9 cellular contexts compared by ENCODE assay signal in genomic region chr1:25700124-25700523, GRCh38.
A peak's percentile ranks its signal among the peaks of the same experiment; 100 is the strongest.
DNase-seq lines count a peak whose midpoint lies in the region; ATAC-seq and TF ChIP-seq lines count a peak whose summit lies in the region.
"Had no signal": no experiment of that assay in that cellular context is flagged by ENCODE, and none has a peak within 500 bp of the region (broad histone marks: within the 10 kb centered on the region; RNA-seq: fewer than 3 reads in every experiment).

No MANE protein-coding gene starts in this region.

- no peak for TF ChIP-seq POLR2A in breast epithelium (IDR thresholded peaks at IDR 0.05)

- ATAC-seq in aorta (ENCODE audit: low FRiP score) = peak; percentile 31

- H3K9me3 ChIP-seq in breast epithelium (no peaks in the 10 kb centered on the region), mammary epithelial cell (replicated peaks; ENCODE audit: insufficient read depth, low read length) (no peaks in the 10 kb centered on the region), osteoblast (ENCODE audit: low read depth, low read length) (no peaks in the 10 kb centered on the region), aorta (ENCODE audit: control insufficient read depth, low read length) (no peaks in the 10 kb centered on the region)
- no peaks in the 10 kb centered on the region for H3K9me3 ChIP-seq in CD4-positive, alpha-beta memory T cell (ENCODE audit: control insufficient read depth in 1 of 2, low read length in 2 of 2)

- no peak overlapping the region for H2AFZ ChIP-seq in mammary epithelial cell (ENCODE audit: low read depth, low read length)
- H2AFZ ChIP-seq in osteoblast (ENCODE audit: low read length) = no peak overlapping the region

- H3K27me3 ChIP-seq in breast epithelium (no peaks in the 10 kb centered on the region), mammary epithelial cell (ENCODE audit: insufficient read depth, low read length) (no peaks in the 10 kb centered on the region), osteoblast (ENCODE audit: insufficient read depth, low read length) (no peaks in the 10 kb centered on the region), aorta (ENCODE audit: control insufficient read depth in 1 of 2, insufficient read depth in 2 of 2, low read length in 1 of 2) (no peaks in the 10 kb centered on the region)
- H3K27me3 ChIP-seq in CD4-positive, alpha-beta memory T cell (ENCODE audit: insufficient read depth, low read length) = no peaks in the 10 kb centered on the region

- H3K27ac Mint-ChIP-seq in CD4-positive, alpha-beta memory T cell = peak overlapping the region in 1 of 7 donors; percentile 20

- H3K79me2 ChIP-seq in mammary epithelial cell (ENCODE audit: insufficient read depth, low read length) = no peaks in the 10 kb centered on the region
- H3K79me2 ChIP-seq in osteoblast (ENCODE audit: insufficient read depth, low read length) = no peaks in the 10 kb centered on the region

- no peak overlapping the region for H3K4me3 ChIP-seq in breast epithelium
- H3K4me3 ChIP-seq in mammary epithelial cell (replicated peaks in 1 of 3; ENCODE audit: insufficient read depth in 1 of 3, low read depth in 2 of 3, low read length in 3 of 3) = no peak overlapping the region
- no peak overlapping the region for H3K4me3 ChIP-seq in osteoblast (ENCODE audit: insufficient read depth, low read length)
- H3K4me3 ChIP-seq in aorta (ENCODE audit: low read length in 2 of 2) = no peak overlapping the region
- H3K4me3 ChIP-seq in CD4-positive, alpha-beta memory T cell (ENCODE audit: low read length in 2 of 2) = no peak overlapping the region

- no TSS peak for BruUV-seq in mammary epithelial cell (replicated peaks; lab: Mats Ljungman, UMichigan)

- no peaks in the 10 kb centered on the region for H4K20me1 ChIP-seq in mammary epithelial cell (ENCODE audit: insufficient read depth, low read length)
- H4K20me1 ChIP-seq in osteoblast (ENCODE audit: insufficient read depth, low read length) = no peaks in the 10 kb centered on the region

- H3K4me2 ChIP-seq in mammary epithelial cell (ENCODE audit: insufficient read depth, low read depth, low read length) (no peak overlapping the region), osteoblast (ENCODE audit: insufficient read depth, low read length) (no peak overlapping the region)

- in situ Hi-C loops in mammary epithelial cell (cut with MboI; ENCODE audit: low sequenced_read_pairs in 2 of 2) = no loop called here

- H3K27ac ChIP-seq in breast epithelium (peak overlapping the region; percentile 19 to 66), mammary epithelial cell (ENCODE audit: insufficient read depth, low read depth, low read length) (no peak overlapping the region), osteoblast (ENCODE audit: low read depth, low read length) (peak overlapping the region; percentile 29), aorta (ENCODE audit: low read depth in 1 of 2, low read length in 2 of 2) (no peak overlapping the region)
- H3K27ac ChIP-seq in CD4-positive, alpha-beta memory T cell (ENCODE audit: low read depth, low read length) = no peak overlapping the region

- WGBS in mammary epithelial cell (ENCODE audit: low coverage, missing lambda C conversion rate) = 43% methylated on average over 3 of the region's 3 CpGs
- WGBS in aorta, 2 donors = 17% methylated on average over 3 of the region's 3 CpGs

- H3K4me1 ChIP-seq in breast epithelium = peaks cover 0 to 6% of the 10 kb centered on the region in 2 donors
- peaks cover 11% of the 10 kb centered on the region for H3K4me1 ChIP-seq in mammary epithelial cell (ENCODE audit: insufficient read depth, low read length)
- H3K4me1 ChIP-seq in osteoblast (ENCODE audit: insufficient read depth, low read length) = peaks cover 41% of the 10 kb centered on the region
- H3K4me1 ChIP-seq in aorta (ENCODE audit: control insufficient read depth in 1 of 2, insufficient read depth in 2 of 2, low read length in 2 of 2) = peaks cover 3 to 4% of the 10 kb centered on the region in 2 donors
- peaks cover 38% of the 10 kb centered on the region for H3K4me1 ChIP-seq in CD4-positive, alpha-beta memory T cell (ENCODE audit: insufficient read depth, low read length)

- POLR2A ChIA-PET in CD4-positive, alpha-beta memory T cell (lab: Charles Lee; ENCODE audit: partially characterized antibody) = no interaction called here

- H3K36me3 ChIP-seq in breast epithelium (no peaks in the 10 kb centered on the region), mammary epithelial cell (ENCODE audit: insufficient read depth, low read length) (no peaks in the 10 kb centered on the region), osteoblast (ENCODE audit: insufficient read depth, low read length) (no peaks in the 10 kb centered on the region), aorta (ENCODE audit: control insufficient read depth in 1 of 2, insufficient read depth in 2 of 2, low read length in 1 of 2) (no peaks in the 10 kb centered on the region)
- no peaks in the 10 kb centered on the region for H3K36me3 ChIP-seq in CD4-positive, alpha-beta memory T cell (ENCODE audit: insufficient read depth, low read length)

- dilution Hi-C loops in mammary epithelial cell (cut with HindIII; ENCODE audit: low sequenced_read_pairs) = no loop called here

- H3K36me3 Mint-ChIP-seq in CD4-positive, alpha-beta memory T cell = peaks cover 0 to 7% of the 10 kb centered on the region in 2 donors

- intact Hi-C loops in breast epithelium (cut with DNase I; ENCODE audit: low total_unique reads) = no loop called here
- intact Hi-C loops in mammary epithelial cell (cut with micrococcal nuclease) = no loop called here
- intact Hi-C loops in aorta (cut with DNase I) = loop anchor here in 1 of 2 donors (10.0 kb wide), 1 partner anchor 85 kb away; no protein-coding TSS in a partner anchor
- intact Hi-C loops in CD4-positive, alpha-beta memory T cell (cut with micrococcal nuclease) = no loop called here

- DNase-seq in breast epithelium (ENCODE audit: low spot score in 2 of 2) (no peak), mammary epithelial cell (no peak), globus pallidus (ENCODE audit: low spot score) (peak; percentile 45), osteoblast (ENCODE audit: insufficient read length, low spot score, missing footprints) (peak; percentile 89), aorta (peak; percentile 67 to 85), putamen (ENCODE audit: low spot score) (no peak), GOT3 (lab: John Stamatoyannopoulos, UW) (no peak)
- DNase-seq in CD4-positive, alpha-beta memory T cell = no peak
- DNase-seq: activated CD4-positive, alpha-beta T cell treated with anti-CD3 and anti-CD28 coated beads, Interleukin-2, amount 50 U/mL, for 48 hours had no signal

- no peak overlapping the region for H3K9ac ChIP-seq in mammary epithelial cell (ENCODE audit: insufficient read depth, low read length)

- CTCF ChIA-PET in mammary epithelial cell (lab: Charles Lee; ENCODE audit: low non-redundant PET) = no interaction called here
- CTCF ChIA-PET in CD4-positive, alpha-beta memory T cell (lab: Charles Lee; ENCODE audit: partially characterized antibody) = no interaction called here

- H3K9me3 Mint-ChIP-seq in CD4-positive, alpha-beta memory T cell = no peaks in the 10 kb centered on the region

- no peaks in the 10 kb centered on the region for H3K27me3 Mint-ChIP-seq in CD4-positive, alpha-beta memory T cell

- peaks cover 35 to 63% (median 43%) of the 10 kb centered on the region in 4 donors for H3K4me1 Mint-ChIP-seq in CD4-positive, alpha-beta memory T cell

- H3K4me3 Mint-ChIP-seq in CD4-positive, alpha-beta memory T cell = no peak overlapping the region

- TF ChIP-seq CTCF in breast epithelium (IDR thresholded peaks at IDR 0.05) (no peak), mammary epithelial cell (conservative IDR thresholded peaks at IDR 0.05 in 1 of 2, IDR thresholded peaks at IDR 0.05 in 1 of 2; ENCODE audit: extremely low read depth in 1 of 2, insufficient read depth in 1 of 2, low read depth in 1 of 2, low read length in 2 of 2) (no peak), osteoblast (IDR thresholded peaks at IDR 0.05; ENCODE audit: extremely low read depth, low read depth, low read length) (no peak)

Comparison
In these comparisons a context has a peak if more than half of its experiments do, and no peak if none do; other contexts are left out.
1. H3K27ac ChIP-seq: peak in breast epithelium (2 of 2) and osteoblast (single experiment); none in mammary epithelial cell (single experiment), aorta (0 of 2) and CD4-positive, alpha-beta memory T cell (single experiment).
2. DNase-seq: peak in globus pallidus (single experiment), osteoblast (single experiment) and aorta (2 of 2); none in breast epithelium (0 of 2), mammary epithelial cell (single experiment), CD4-positive, alpha-beta memory T cell (0 of 5), putamen (single experiment) and GOT3 (single experiment).